8 cellular contexts compared by ENCODE assay signal in the genomic region with DNA sequence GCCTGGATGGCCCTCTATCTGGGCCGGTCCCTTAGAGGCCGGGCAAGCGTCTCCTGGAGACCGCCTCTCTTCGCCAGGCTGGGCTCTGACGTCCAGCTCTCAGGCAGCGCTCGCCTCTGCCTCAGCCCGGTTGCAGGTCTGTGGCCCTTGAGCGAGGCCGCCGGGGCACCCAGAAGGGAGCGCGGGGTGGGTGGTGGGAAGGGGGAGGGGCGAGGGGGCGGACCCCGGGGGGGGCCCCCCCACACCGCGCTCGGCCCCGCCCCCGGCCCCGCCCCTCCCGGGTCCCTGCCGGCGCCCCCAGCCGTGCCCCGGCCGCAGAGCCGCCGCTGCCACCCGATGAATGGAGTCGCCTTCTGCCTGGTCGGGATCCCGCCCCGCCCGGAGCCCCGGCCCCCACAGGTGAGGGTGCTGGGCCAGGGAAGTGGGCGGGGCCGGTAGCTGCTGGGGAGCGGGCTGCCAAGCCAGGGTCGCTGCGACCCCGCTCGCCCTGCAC. TPM values are rescaled to one million over a fixed set of nuclear protein-coding genes. Genes with fewer than 3 reads are reported as not detected.
DNase-seq lines count a peak whose midpoint lies in the region; ATAC-seq and TF ChIP-seq lines count a peak whose summit lies in the region.

A gene with protein sequence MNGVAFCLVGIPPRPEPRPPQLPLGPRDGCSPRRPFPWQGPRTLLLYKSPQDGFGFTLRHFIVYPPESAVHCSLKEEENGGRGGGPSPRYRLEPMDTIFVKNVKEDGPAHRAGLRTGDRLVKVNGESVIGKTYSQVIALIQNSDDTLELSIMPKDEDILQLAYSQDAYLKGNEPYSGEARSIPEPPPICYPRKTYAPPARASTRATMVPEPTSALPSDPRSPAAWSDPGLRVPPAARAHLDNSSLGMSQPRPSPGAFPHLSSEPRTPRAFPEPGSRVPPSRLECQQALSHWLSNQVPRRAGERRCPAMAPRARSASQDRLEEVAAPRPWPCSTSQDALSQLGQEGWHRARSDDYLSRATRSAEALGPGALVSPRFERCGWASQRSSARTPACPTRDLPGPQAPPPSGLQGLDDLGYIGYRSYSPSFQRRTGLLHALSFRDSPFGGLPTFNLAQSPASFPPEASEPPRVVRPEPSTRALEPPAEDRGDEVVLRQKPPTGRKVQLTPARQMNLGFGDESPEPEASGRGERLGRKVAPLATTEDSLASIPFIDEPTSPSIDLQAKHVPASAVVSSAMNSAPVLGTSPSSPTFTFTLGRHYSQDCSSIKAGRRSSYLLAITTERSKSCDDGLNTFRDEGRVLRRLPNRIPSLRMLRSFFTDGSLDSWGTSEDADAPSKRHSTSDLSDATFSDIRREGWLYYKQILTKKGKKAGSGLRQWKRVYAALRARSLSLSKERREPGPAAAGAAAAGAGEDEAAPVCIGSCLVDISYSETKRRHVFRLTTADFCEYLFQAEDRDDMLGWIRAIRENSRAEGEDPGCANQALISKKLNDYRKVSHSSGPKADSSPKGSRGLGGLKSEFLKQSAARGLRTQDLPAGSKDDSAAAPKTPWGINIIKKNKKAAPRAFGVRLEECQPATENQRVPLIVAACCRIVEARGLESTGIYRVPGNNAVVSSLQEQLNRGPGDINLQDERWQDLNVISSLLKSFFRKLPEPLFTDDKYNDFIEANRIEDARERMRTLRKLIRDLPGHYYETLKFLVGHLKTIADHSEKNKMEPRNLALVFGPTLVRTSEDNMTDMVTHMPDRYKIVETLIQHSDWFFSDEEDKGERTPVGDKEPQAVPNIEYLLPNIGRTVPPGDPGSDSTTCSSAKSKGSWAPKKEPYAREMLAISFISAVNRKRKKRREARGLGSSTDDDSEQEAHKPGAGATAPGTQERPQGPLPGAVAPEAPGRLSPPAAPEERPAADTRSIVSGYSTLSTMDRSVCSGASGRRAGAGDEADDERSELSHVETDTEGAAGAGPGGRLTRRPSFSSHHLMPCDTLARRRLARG (N-terminal part only) (plus strand): TSS at position 315 of the 493 bp plus-strand sequence. CDS start 22 bp downstream, at position 337.

- H3K9ac ChIP-seq in mucosa of stomach (ENCODE audit: low read length), result peak within 1 kb of the TSS; percentile 70

- peak within 1 kb of the TSS; percentile 65 for H3K4me3 ChIP-seq in fibroblast of mammary gland (ENCODE audit: control insufficient read depth, low read depth, low read length)
- H3K4me3 ChIP-seq in mucosa of stomach (ENCODE audit: low read length), result peak within 1 kb of the TSS; percentile 12

- ATAC-seq in GM19467 (IDR thresholded peaks at IDR 0.05; ENCODE audit: unreplicated experiment) (no peak), GM19455 (IDR thresholded peaks at IDR 0.05; ENCODE audit: unreplicated experiment) (no peak)

- H3K36me3 ChIP-seq in mucosa of stomach (ENCODE audit: control insufficient read depth, insufficient read depth, low read length), result no peaks in the 10 kb centered on the region

- peaks cover 8% of the 10 kb centered on the region for H3K4me1 ChIP-seq in mucosa of stomach (ENCODE audit: control insufficient read depth, insufficient read depth, low read length)

- H3K27me3 ChIP-seq in mucosa of stomach (ENCODE audit: control insufficient read depth, insufficient read depth, low read length), result peaks cover 14% of the 10 kb centered on the region

- peak; percentile 83 for DNase-seq in ELR (ENCODE audit: low read depth)
- peak; percentile 62 for DNase-seq in NCI-H69 (lab: John Stamatoyannopoulos, UW)
- peak; percentile 16 for DNase-seq in activated effector memory CD4-positive, alpha-beta T cell treated with Interleukin-2 at 50 U/mL for 16 hours
- DNase-seq in fibroblast of mammary gland (ENCODE audit: low read depth), result peak; percentile 52

- no peaks in the 10 kb centered on the region for H3K9me3 ChIP-seq in mucosa of stomach (ENCODE audit: control insufficient read depth, low read length)

- TF ChIP-seq CTCF in fibroblast of mammary gland (conservative IDR thresholded peaks at IDR 0.05; ENCODE audit: control insufficient read depth, insufficient read depth, low read depth, low read length) (no peak), subcutaneous adipose tissue (IDR thresholded peaks at IDR 0.05; ENCODE audit: low read depth) (no peak)

RNA-seq across cellular contexts. Expression of the gene that starts here (rescaled TPM):
- total RNA-seq in subcutaneous adipose tissue, result 10 to 100 TPM in 3 of 4 donors, 1 to 10 TPM in 1; 8.2 to 37.7 (median 12.3) TPM

Comparison
In these comparisons a context has a peak if more than half of its experiments do, and no peak if none do; other contexts are left out.
1. DNase-seq: peak in every context shown above with its lines; median percentile 83 in ELR; 62 in NCI-H69; 52 in fibroblast of mammary gland; 16 in activated effector memory CD4-positive, alpha-beta T cell treated with Interleukin-2 at 50 U/mL for 16 hours.